Comparison of ENCODE assay signal across 9 cellular contexts in the genomic region with DNA sequence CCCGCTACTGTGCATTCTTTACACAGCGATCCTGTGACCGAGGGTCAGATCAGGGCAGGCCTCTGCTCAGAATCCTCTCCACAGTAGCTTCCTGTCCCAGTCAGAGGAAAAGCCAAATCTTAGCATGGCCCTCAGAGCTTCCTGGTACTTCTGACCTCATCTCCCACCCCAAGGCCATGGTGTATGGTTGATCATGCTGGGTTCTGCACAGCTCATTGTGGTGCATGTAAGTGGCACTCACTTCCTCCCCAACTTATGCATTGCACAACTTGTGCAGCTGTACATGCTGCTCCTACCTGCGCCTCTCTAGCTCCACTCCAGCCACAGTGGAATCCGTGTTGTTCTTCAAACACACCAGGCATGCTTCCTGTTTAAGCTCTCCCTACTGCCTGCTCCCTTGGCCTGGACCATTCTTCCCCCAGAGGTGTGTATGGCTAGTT. TPM values are rescaled to one million over a fixed set of nuclear protein-coding genes. Genes with fewer than 3 reads are reported as not detected.
DNase-seq lines count a peak whose midpoint lies in the region; ATAC-seq and TF ChIP-seq lines count a peak whose summit lies in the region.
"Had no signal": no experiment of that assay in that cellular context is flagged by ENCODE, and none has a peak within 500 bp of the region (broad histone marks: within the 10 kb centered on the region; RNA-seq: fewer than 3 reads in every experiment).

No MANE protein-coding gene starts in this region.

- no peaks in the 10 kb centered on the region for H3K27me3 Mint-ChIP-seq in activated T-helper 2 cell treated with anti-CD3 and anti-CD28 coated beads, Interferon-gamma antibody, Interleukin-2, Interleukin-4, amounts not matched to agents 10 μg/mL and 5 μg/mL and 100 μg/mL, durations not matched to agents 14 hours and 24 hours and 36 hours (ENCODE audit: low read depth)

- DNase-seq in COLO668 (lab: John Stamatoyannopoulos, UW; ENCODE audit: unreplicated experiment): peak; percentile 35
- peak; percentile 35 to 41 for DNase-seq in Kasumi-1 (lab: John Stamatoyannopoulos, UW)
- no peak for DNase-seq in activated T-helper 2 cell treated with anti-CD3 and anti-CD28 coated beads, Interferon-gamma antibody, Interleukin-2, Interleukin-4, amounts not matched to agents 10 μg/mL and 5 μg/mL and 100 μg/mL, durations not matched to agents 14 hours and 24 hours and 36 hours (ENCODE audit: low spot score)
- DNase-seq in lung (ENCODE audit: low spot score): peak; percentile 71
- DNase-seq in lower leg skin (ENCODE audit: low spot score in 2 of 2): no peak
- no peak for DNase-seq in NCI-H2081 (lab: John Stamatoyannopoulos, UW)
- no peak for DNase-seq in KG1 (lab: John Stamatoyannopoulos, UW)
- DNase-seq: EL, OCI-M1 had no signal

- ATAC-seq in lung (ENCODE audit: insufficient read depth, low FRiP score): peak; percentile 67

- H3K9me3 Mint-ChIP-seq in activated T-helper 2 cell treated with anti-CD3 and anti-CD28 coated beads, Interferon-gamma antibody, Interleukin-2, Interleukin-4, amounts not matched to agents 10 μg/mL and 5 μg/mL and 100 μg/mL, durations not matched to agents 14 hours and 24 hours and 36 hours: no peaks in the 10 kb centered on the region

- H3K27ac Mint-ChIP-seq in activated T-helper 2 cell treated with anti-CD3 and anti-CD28 coated beads, Interferon-gamma antibody, Interleukin-2, Interleukin-4, amounts not matched to agents 10 μg/mL and 5 μg/mL and 100 μg/mL, durations not matched to agents 14 hours and 24 hours and 36 hours: peak overlapping the region; percentile 18

- H3K36me3 ChIP-seq in lung (ENCODE audit: control insufficient read depth in 2 of 2, insufficient read depth in 2 of 2, low read length in 2 of 2): no peaks in the 10 kb centered on the region

- no peak for TF ChIP-seq POLR2A in lower leg skin (IDR thresholded peaks at IDR 0.05)

- peak overlapping the region in 1 of 2 donors; percentile 59 for H3K27ac ChIP-seq in lung (ENCODE audit: low read depth in 1 of 2, low read length in 1 of 2)

- H3K36me3 Mint-ChIP-seq in activated T-helper 2 cell treated with anti-CD3 and anti-CD28 coated beads, Interferon-gamma antibody, Interleukin-2, Interleukin-4, amounts not matched to agents 10 μg/mL and 5 μg/mL and 100 μg/mL, durations not matched to agents 14 hours and 24 hours and 36 hours (ENCODE audit: low read depth): peaks cover 3% of the 10 kb centered on the region

- H3K9me3 ChIP-seq in lung (ENCODE audit: control insufficient read depth in 2 of 2, insufficient read depth in 1 of 2, low read length in 1 of 2): no peaks in the 10 kb centered on the region

- 25 to 32% methylated on average over 5 of the region's 5 CpGs for WGBS in lung, 2 donors
- 52 to 65% methylated on average over 5 of the region's 5 CpGs for WGBS in lower leg skin, 2 donors

- peaks cover 23% of the 10 kb centered on the region for H3K4me1 Mint-ChIP-seq in activated T-helper 2 cell treated with anti-CD3 and anti-CD28 coated beads, Interferon-gamma antibody, Interleukin-2, Interleukin-4, amounts not matched to agents 10 μg/mL and 5 μg/mL and 100 μg/mL, durations not matched to agents 14 hours and 24 hours and 36 hours (ENCODE audit: low read depth)

- peaks cover 19 to 45% of the 10 kb centered on the region in 2 donors for H3K4me1 ChIP-seq in lung (ENCODE audit: control insufficient read depth in 2 of 2, insufficient read depth in 2 of 2, low read length in 2 of 2)

- H3K27me3 ChIP-seq in lung (ENCODE audit: control insufficient read depth, insufficient read depth): no peaks in the 10 kb centered on the region

- no peak overlapping the region for H3K4me3 ChIP-seq in lung
- H3K4me3 ChIP-seq in lower leg skin (ENCODE audit: low read depth, poor library complexity, severe bottlenecking): no peak overlapping the region

- intact Hi-C loops in activated T-helper 2 cell treated with anti-CD3 and anti-CD28 coated beads, Interferon-gamma antibody, Interleukin-2, Interleukin-4, amounts not matched to agents 10 μg/mL and 5 μg/mL and 100 μg/mL, durations not matched to agents 14 hours and 24 hours and 36 hours (cut with micrococcal nuclease): no loop called here
- intact Hi-C loops in lower leg skin (cut with DNase I; ENCODE audit: low total_unique reads): no loop called here

- TF ChIP-seq CTCF in lung (IDR thresholded peaks at IDR 0.05; ENCODE audit: control extremely low read depth, extremely low read depth) (no peak), lower leg skin (IDR thresholded peaks at IDR 0.05) (no peak)

- no peak overlapping the region for H3K4me3 Mint-ChIP-seq in activated T-helper 2 cell treated with anti-CD3 and anti-CD28 coated beads, Interferon-gamma antibody, Interleukin-2, Interleukin-4, amounts not matched to agents 10 μg/mL and 5 μg/mL and 100 μg/mL, durations not matched to agents 14 hours and 24 hours and 36 hours (ENCODE audit: low read depth)

RNA-seq across cellular contexts. Expression of gene BMAL1, which starts 20.3 kb away (rescaled TPM):
- 17.9 and 21.1 TPM in 2 replicates for total RNA-seq in activated T-helper 2 cell treated with anti-CD3 and anti-CD28 coated beads, Interferon-gamma antibody, Interleukin-2, Interleukin-4, amounts not matched to agents 10 μg/mL and 5 μg/mL and 100 μg/mL, durations not matched to agents 14 hours and 24 hours and 36 hours
- total RNA-seq in lung: 10 to 100 TPM; 35.8 to 38.0 TPM
- 10 to 100 TPM; 13.4 to 16.6 TPM for polyA plus RNA-seq in lung
- 100 to 1,000 TPM in 1 of 4 donors, 10 to 100 TPM in 3; 34.8 to 132 (median 61.5) TPM for total RNA-seq in lower leg skin

Comparison
In these comparisons a context has a peak if more than half of its experiments do, and no peak if none do; other contexts are left out.
1. DNase-seq: peak in COLO668 (single experiment), Kasumi-1 (2 of 2) and lung (single experiment); none in activated T-helper 2 cell treated with anti-CD3 and anti-CD28 coated beads, Interferon-gamma antibody, Interleukin-2, Interleukin-4, amounts not matched to agents 10 μg/mL and 5 μg/mL and 100 μg/mL, durations not matched to agents 14 hours and 24 hours and 36 hours (single experiment), lower leg skin (0 of 2), NCI-H2081 (0 of 2) and KG1 (single experiment).